7 cellular contexts compared by ENCODE assay signal in the genomic region with DNA sequence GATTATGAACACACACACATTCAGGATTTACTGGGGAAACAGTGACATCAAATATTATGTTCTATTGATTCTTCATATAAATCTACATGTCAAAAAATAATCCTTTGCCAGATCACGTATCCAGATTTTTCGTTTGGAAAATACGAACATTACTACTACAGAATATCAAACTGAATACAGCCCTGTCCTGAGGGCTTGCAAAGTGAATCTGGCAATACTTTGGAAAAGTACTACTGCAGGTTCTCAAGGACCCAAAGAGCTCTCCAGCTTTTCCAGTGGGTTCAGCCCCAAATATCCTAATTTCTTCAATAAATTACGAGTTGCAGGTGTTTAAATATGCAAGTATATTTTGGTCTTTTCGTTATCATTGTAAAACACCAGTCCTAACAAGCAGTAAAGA. TPM values are rescaled to one million over a fixed set of nuclear protein-coding genes. Genes with fewer than 3 reads are reported as not detected.
DNase-seq lines count a peak whose midpoint lies in the region; ATAC-seq and TF ChIP-seq lines count a peak whose summit lies in the region.

No MANE protein-coding gene starts in this region.

- DNase-seq in glutamatergic neuron (no peak), NCI-H1105 treated with DMSO at 0.1 percent for 48 hours (lab: John Stamatoyannopoulos, UW) (no peak)

- ATAC-seq in GM18511 (IDR thresholded peaks at IDR 0.05; ENCODE audit: unreplicated experiment) (peak; percentile 23), HG02763 (IDR thresholded peaks at IDR 0.05; ENCODE audit: unreplicated experiment) (peak; percentile 16), HG03159 (IDR thresholded peaks at IDR 0.05; ENCODE audit: unreplicated experiment) (no peak)

- H3K27me3 Mint-ChIP-seq in glutamatergic neuron (ENCODE audit: unreplicated experiment) = no peaks in the 10 kb centered on the region

- H3K36me3 Mint-ChIP-seq in glutamatergic neuron (ENCODE audit: unreplicated experiment) = no peaks in the 10 kb centered on the region

- peaks cover 44% of the 10 kb centered on the region for H3K79me2 ChIP-seq in SU-DHL-6 (ENCODE audit: insufficient read depth, low read length)

- no peaks in the 10 kb centered on the region for H3K27me3 ChIP-seq in SU-DHL-6 (ENCODE audit: low read length)
- H3K27me3 ChIP-seq in skeletal muscle tissue (ENCODE audit: control insufficient read depth in 3 of 3, insufficient read depth in 3 of 3, low read length in 3 of 3) = peaks cover 0 to 3% (median 0%) of the 10 kb centered on the region in 3 donors

- H3K9me3 ChIP-seq in SU-DHL-6 (ENCODE audit: insufficient read depth, low read length) (no peaks in the 10 kb centered on the region), skeletal muscle tissue (ENCODE audit: control insufficient read depth in 3 of 3, low read length in 3 of 3) (no peaks in the 10 kb centered on the region)

- peak overlapping the region; percentile 88 for H3K4me3 ChIP-seq in SU-DHL-6 (ENCODE audit: insufficient read depth, low read length, poor library complexity, severe bottlenecking)
- H3K4me3 ChIP-seq in skeletal muscle tissue (ENCODE audit: low read length in 3 of 3) = peak overlapping the region; percentile 95 to 99 (median 96)

- no peaks in the 10 kb centered on the region for H3K36me3 ChIP-seq in SU-DHL-6 (ENCODE audit: low read length)
- H3K36me3 ChIP-seq in skeletal muscle tissue (ENCODE audit: control insufficient read depth in 3 of 3, insufficient read depth in 3 of 3, low read length in 3 of 3) = no peaks in the 10 kb centered on the region

- H3K4me2 ChIP-seq in SU-DHL-6 (ENCODE audit: low read depth, low read length, poor library complexity, severe bottlenecking) = peak overlapping the region; percentile 98

- H3K9ac ChIP-seq in SU-DHL-6 (ENCODE audit: low read length) (peak overlapping the region; percentile 85), skeletal muscle tissue (ENCODE audit: low read depth in 1 of 3, low read length in 3 of 3) (peak overlapping the region; percentile 88 to 96 (median 94))

- H3K9me2 ChIP-seq in SU-DHL-6 (replicated peaks; ENCODE audit: insufficient read depth, low read length) = no peaks in the 10 kb centered on the region

- peak overlapping the region; percentile 96 for H3K4me3 Mint-ChIP-seq in glutamatergic neuron (ENCODE audit: unreplicated experiment)

- H3K27ac Mint-ChIP-seq in glutamatergic neuron (ENCODE audit: unreplicated experiment) = peak overlapping the region; percentile 99

- H2AFZ ChIP-seq in SU-DHL-6 (ENCODE audit: low read depth, low read length, severe bottlenecking) = peak overlapping the region; percentile 97

- H3K9me3 Mint-ChIP-seq in glutamatergic neuron (ENCODE audit: unreplicated experiment) = peaks cover 12% of the 10 kb centered on the region

- peaks cover 0 to 22% (median 5%) of the 10 kb centered on the region in 3 donors for H3K4me1 ChIP-seq in skeletal muscle tissue (ENCODE audit: control insufficient read depth in 3 of 3, insufficient read depth in 3 of 3, low read length in 3 of 3)

- H3F3A ChIP-seq in SU-DHL-6 (ENCODE audit: insufficient read depth) = 0 out of 2 replicates have a peak, but pooled peaks cover 5% of the 10 kb centered on the region

- H3K27ac ChIP-seq in SU-DHL-6 (ENCODE audit: low read depth, low read length) (0 out of 2 replicates have a peak overlapping the region, but pooled peaks have one; percentile 20), skeletal muscle tissue (ENCODE audit: low read depth, low read length) (peak overlapping the region; percentile 96)

- no peaks in the 10 kb centered on the region for H4K20me1 ChIP-seq in SU-DHL-6 (ENCODE audit: low read depth, low read length)

- H3K4me1 Mint-ChIP-seq in glutamatergic neuron (ENCODE audit: low read depth, unreplicated experiment) = peaks cover 8% of the 10 kb centered on the region

- TF ChIP-seq CTCF in SU-DHL-6 (IDR thresholded peaks at IDR 0.05; ENCODE audit: insufficient read depth, low read length, poor library complexity, severe bottlenecking) (no peak), glutamatergic neuron (IDR thresholded peaks at IDR 0.05; ENCODE audit: partially characterized antibody, unreplicated experiment) (no peak)

RNA-seq across cellular contexts. Expression of gene NDUFS4, which starts 0.4 kb away (rescaled TPM):
- total RNA-seq in glutamatergic neuron (ENCODE audit: unreplicated experiment) (87.3 TPM), skeletal muscle tissue (135 TPM)
